In genomic region chr7:87218941-87219544, GRCh38 we compare ENCODE assay signal across 8 cellular contexts. TPM values are rescaled to one million over a fixed set of nuclear protein-coding genes. Genes with fewer than 3 reads are reported as not detected.
DNase-seq lines count a peak whose midpoint lies in the region; ATAC-seq and TF ChIP-seq lines count a peak whose summit lies in the region.

No MANE protein-coding gene starts in this region.

- H3K9me3 Mint-ChIP-seq in T-helper 1 cell treated with Interleukin-12 subunit alpha and Interleukin-12 subunit beta and Interleukin-4 antibody, amounts not matched to agents 30 μg/mL and 1 μg/mL, for 36 hours: no peaks in the 10 kb centered on the region

- peak overlapping the region; percentile 94 for H3K4me3 ChIP-seq in choroid plexus epithelial cell (ENCODE audit: low read depth, low read length)

- H3K27me3 Mint-ChIP-seq in T-helper 1 cell treated with Interleukin-12 subunit alpha and Interleukin-12 subunit beta and Interleukin-4 antibody, amounts not matched to agents 30 μg/mL and 1 μg/mL, for 36 hours (ENCODE audit: low read depth): no peaks in the 10 kb centered on the region

- ATAC-seq in HG03354 (IDR thresholded peaks at IDR 0.05; ENCODE audit: poor library complexity, severe bottlenecking, unreplicated experiment): peak; percentile 0
- ATAC-seq in left colon: peak; percentile 45
- no peak for ATAC-seq in HG03039 (IDR thresholded peaks at IDR 0.05; ENCODE audit: unreplicated experiment)

- peaks cover 44% of the 10 kb centered on the region for H3K4me1 Mint-ChIP-seq in T-helper 1 cell treated with Interleukin-12 subunit alpha and Interleukin-12 subunit beta and Interleukin-4 antibody, amounts not matched to agents 30 μg/mL and 1 μg/mL, for 36 hours (ENCODE audit: low read depth)

- H3K27ac Mint-ChIP-seq in T-helper 1 cell treated with Interleukin-12 subunit alpha and Interleukin-12 subunit beta and Interleukin-4 antibody, amounts not matched to agents 30 μg/mL and 1 μg/mL, for 36 hours: peak overlapping the region; percentile 99

- peak; percentile 22 for TF ChIP-seq CTCF in choroid plexus epithelial cell (conservative IDR thresholded peaks at IDR 0.05; ENCODE audit: low read depth, low read length)

- H3K4me3 Mint-ChIP-seq in T-helper 1 cell treated with Interleukin-12 subunit alpha and Interleukin-12 subunit beta and Interleukin-4 antibody, amounts not matched to agents 30 μg/mL and 1 μg/mL, for 36 hours: peak overlapping the region; percentile 99

- intact Hi-C loops in left colon (cut with DNase I, micrococcal nuclease): loop anchor here in 1 of 2 donors (5.0 kb wide), 1 partner anchor 67 kb away; the partner anchor contains the start of gene DMTF1

- peak; percentile 76 for DNase-seq in activated effector memory CD4-positive, alpha-beta T cell treated with anti-CD3 and anti-CD28 coated beads, Interleukin-2, amount 50 U/mL, for 16 hours
- DNase-seq in activated effector memory CD4-positive, alpha-beta T cell treated with Interleukin-2 at 50 U/mL for 16 hours: no peak
- DNase-seq in choroid plexus epithelial cell (ENCODE audit: low read depth) (peak; percentile 46), left colon (peak; percentile 60 to 68)
- DNase-seq in stimulated activated CD4-positive, alpha-beta T cell treated with anti-CD3 and anti-CD28 coated beads, TNF-alpha, amount 100 ng/mL, for 4 hours (ENCODE audit: low read depth in 3 of 3): peak; percentile 8 to 15 (median 14)

- H3K36me3 Mint-ChIP-seq in T-helper 1 cell treated with Interleukin-12 subunit alpha and Interleukin-12 subunit beta and Interleukin-4 antibody, amounts not matched to agents 30 μg/mL and 1 μg/mL, for 36 hours (ENCODE audit: low read depth): peaks cover 10% of the 10 kb centered on the region

RNA-seq across cellular contexts. Expression of gene TMEM243, which starts 0.5 kb away (rescaled TPM):
- 10 to 100 TPM; 14.9 to 17.2 TPM for total RNA-seq in left colon
